16 cellular contexts compared by ENCODE assay signal in the genomic region with DNA sequence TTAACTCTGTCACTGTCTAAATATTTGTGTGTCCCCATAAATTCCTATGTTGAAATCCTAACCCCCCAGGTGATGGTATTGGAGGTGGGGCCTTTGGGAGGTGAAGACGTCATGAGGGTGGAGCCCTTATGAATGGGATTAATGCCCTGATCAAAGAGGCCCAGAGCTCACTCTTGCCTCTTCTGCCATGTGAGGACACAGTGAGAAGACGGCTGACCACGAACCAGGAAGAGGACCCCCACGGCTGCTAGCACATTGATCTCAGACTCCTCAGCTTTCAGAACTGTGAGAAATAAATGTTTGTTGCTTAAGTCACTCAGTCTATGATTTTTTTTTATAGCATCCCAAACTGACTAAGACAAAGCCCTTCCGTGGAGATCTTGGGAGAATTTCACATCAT.
DNase-seq lines count a peak whose midpoint lies in the region; ATAC-seq and TF ChIP-seq lines count a peak whose summit lies in the region.
"Had no signal": no experiment of that assay in that cellular context is flagged by ENCODE, and none has a peak within 500 bp of the region (broad histone marks: within the 10 kb centered on the region; RNA-seq: fewer than 3 reads in every experiment).

No MANE protein-coding gene starts in this region.

- TF ChIP-seq CTCF in OCI-LY1 (IDR thresholded peaks at IDR 0.05; ENCODE audit: low read length) (no peak), left lung (IDR thresholded peaks at IDR 0.05) (no peak)

- H3K4me2 ChIP-seq in OCI-LY1 (ENCODE audit: low read length), result no peak overlapping the region
- H3K4me2 ChIP-seq: GM23338 had no signal

- H4K20me1 ChIP-seq in OCI-LY1 (ENCODE audit: insufficient read depth, low read length), result no peaks in the 10 kb centered on the region
- H4K20me1 ChIP-seq: BLaER1 treated with 17β-estradiol and CSF1 and Interleukin-3, amounts not matched to agents 10 nM and 100 nM had no signal

- H3K9me3 ChIP-seq in OCI-LY1 (ENCODE audit: low read length) (no peaks in the 10 kb centered on the region), left lung (no peaks in the 10 kb centered on the region)
- H3K9me3 ChIP-seq: BLaER1 treated with 17β-estradiol and CSF1 and Interleukin-3, amounts not matched to agents 10 nM and 100 nM had no signal

- no peak overlapping the region; the same call in 1 of the 2 replicates for H3K9ac ChIP-seq in OCI-LY1 (ENCODE audit: low read length)
- H3K9ac ChIP-seq: BLaER1 treated with 17β-estradiol and CSF1 and Interleukin-3, amounts not matched to agents 10 nM and 100 nM had no signal

- no peak overlapping the region for H2AFZ ChIP-seq in OCI-LY1 (ENCODE audit: low read length)
- H2AFZ ChIP-seq: GM23338 had no signal

- no peaks in the 10 kb centered on the region for H3K36me3 ChIP-seq in OCI-LY1 (ENCODE audit: insufficient read depth, low read length)
- no peaks in the 10 kb centered on the region for H3K36me3 ChIP-seq in left lung
- H3K36me3 ChIP-seq: BLaER1 treated with 17β-estradiol and CSF1 and Interleukin-3, amounts not matched to agents 10 nM and 100 nM had no signal

- DNase-seq in activated CD8-positive, alpha-beta memory T cell treated with anti-CD3 and anti-CD28 coated beads for 24 hours, result peak; percentile 47
- no peak for DNase-seq in activated CD8-positive, alpha-beta memory T cell treated with anti-CD3 and anti-CD28 coated beads, Interleukin-2, amount 50 U/mL, for 48 hours
- DNase-seq in islet precursor cell, result peak; percentile 15
- no peak for DNase-seq in medulla oblongata (ENCODE audit: extremely low spot score)
- no peak for DNase-seq in SHP77 treated with DMSO at 0.1 percent for 48 hours (lab: John Stamatoyannopoulos, UW)
- no peak for DNase-seq in left lung
- DNase-seq: 8988T; AML-193; Calu3; CD4-positive, CD25-positive, alpha-beta regulatory T cell; DMS 273 treated with DMSO at 0.1 percent for 48 hours; H7 had no signal

- H3K27ac ChIP-seq in OCI-LY1 (ENCODE audit: low read depth, low read length, poor library complexity, severe bottlenecking) (peak overlapping the region; percentile 19), left lung (no peak overlapping the region)
- H3K27ac ChIP-seq: BLaER1 treated with 17β-estradiol and CSF1 and Interleukin-3, amounts not matched to agents 10 nM and 100 nM had no signal

- H3K9me2 ChIP-seq in OCI-LY1 (ENCODE audit: low read depth, low read length), result no peaks in the 10 kb centered on the region

- no peak for ATAC-seq in left lung
- ATAC-seq: GM12878, GM23338 had no signal

- intact Hi-C loops in left lung (cut with DNase I), result no loop called here

- no peaks in the 10 kb centered on the region for H3K79me2 ChIP-seq in OCI-LY1 (ENCODE audit: insufficient read depth, low read length)

- H3K4me3 ChIP-seq in OCI-LY1 (ENCODE audit: low read depth, low read length, poor library complexity, severe bottlenecking) (no peak overlapping the region), left lung (no peak overlapping the region)
- H3K4me3 ChIP-seq: BLaER1 treated with 17β-estradiol and CSF1 and Interleukin-3, amounts not matched to agents 10 nM and 100 nM; GM12878; GM23338 had no signal

- H3K4me1 ChIP-seq in OCI-LY1 (ENCODE audit: insufficient read depth, low read length, severe bottlenecking) (peaks cover 62% of the 10 kb centered on the region), left lung (peaks cover 0 to 9% of the 10 kb centered on the region in 2 donors)

- H3K27me3 ChIP-seq in OCI-LY1 (ENCODE audit: insufficient read depth, low read length) (no peaks in the 10 kb centered on the region), left lung (no peaks in the 10 kb centered on the region)
- H3K27me3 ChIP-seq: BLaER1 treated with 17β-estradiol and CSF1 and Interleukin-3, amounts not matched to agents 10 nM and 100 nM had no signal

- H3F3A ChIP-seq in OCI-LY1 (ENCODE audit: insufficient read depth, low read length), result no peaks in the 10 kb centered on the region

Comparison
In these comparisons a context has a peak if more than half of its experiments do, and no peak if none do; other contexts are left out.
1. DNase-seq: peak in activated CD8-positive, alpha-beta memory T cell treated with anti-CD3 and anti-CD28 coated beads for 24 hours (single experiment) and islet precursor cell (single experiment); none in activated CD8-positive, alpha-beta memory T cell treated with anti-CD3 and anti-CD28 coated beads, Interleukin-2, amount 50 U/mL, for 48 hours (single experiment), medulla oblongata (single experiment), SHP77 treated with DMSO at 0.1 percent for 48 hours (single experiment) and left lung (0 of 2).